Comparison of ENCODE assay signal across 9 cellular contexts in genomic region chrX:8988456-8988855, GRCh38. TPM values are rescaled to one million over a fixed set of nuclear protein-coding genes. Genes with fewer than 3 reads are reported as not detected.
DNase-seq lines count a peak whose midpoint lies in the region; ATAC-seq and TF ChIP-seq lines count a peak whose summit lies in the region.
"Had no signal": no experiment of that assay in that cellular context is flagged by ENCODE, and none has a peak within 500 bp of the region (broad histone marks: within the 10 kb centered on the region; RNA-seq: fewer than 3 reads in every experiment).

No MANE protein-coding gene starts in this region.

- POLR2A ChIA-PET in WTC11 (lab: Charles Lee), result no interaction called here

- DNase-seq in ELF-1 (ENCODE audit: low read depth, low spot score) (peak; percentile 44), T-helper 17 cell (no peak), foreskin fibroblast (peak; percentile 36 to 65), spleen (peak; percentile 60), nephron progenitor cell (no peak), ACHN (no peak), WTC11 (ENCODE audit: low spot score) (no peak), ascending aorta (ENCODE audit: low spot score in 2 of 2) (no peak)

- H3K36me3 Mint-ChIP-seq in T-helper 17 cell (ENCODE audit: low read depth), result no peaks in the 10 kb centered on the region
- no peaks in the 10 kb centered on the region for H3K36me3 Mint-ChIP-seq in nephron progenitor cell (ENCODE audit: low read depth)
- no peaks in the 10 kb centered on the region for H3K36me3 Mint-ChIP-seq in WTC11
- H3K36me3 Mint-ChIP-seq: activated naive CD4-positive, alpha-beta T cell treated with anti-CD3 and anti-CD28 coated beads, Interleukin-2, amount 50 U/mL, for 24 hours had no signal

- no peak for TF ChIP-seq POLR2A in spleen (IDR thresholded peaks at IDR 0.05)

- TF ChIP-seq CTCF in foreskin fibroblast (IDR thresholded peaks at IDR 0.05; ENCODE audit: low read depth, low read length) (no peak), spleen (IDR thresholded peaks at IDR 0.05 in 8 of 11, conservative IDR thresholded peaks at IDR 0.05 in 3 of 11) (no peak), nephron progenitor cell (IDR thresholded peaks at IDR 0.05) (no peak), WTC11 (IDR thresholded peaks at IDR 0.05) (no peak), ascending aorta (IDR thresholded peaks at IDR 0.05) (no peak)

- H3K27me3 Mint-ChIP-seq in T-helper 17 cell (no peaks in the 10 kb centered on the region), nephron progenitor cell (ENCODE audit: low read depth, poor library complexity) (no peaks in the 10 kb centered on the region), WTC11 (ENCODE audit: low read depth) (no peaks in the 10 kb centered on the region)
- H3K27me3 Mint-ChIP-seq: activated naive CD4-positive, alpha-beta T cell treated with anti-CD3 and anti-CD28 coated beads, Interleukin-2, amount 50 U/mL, for 24 hours had no signal

- intact Hi-C loops in spleen (cut with DNase I; ENCODE audit: low total_unique reads), result no loop called here
- intact Hi-C loops in ascending aorta (cut with DNase I), result no loop called here

- H3K27me3 ChIP-seq in spleen (replicated peaks in 1 of 7) (no peaks in the 10 kb centered on the region), ascending aorta (no peaks in the 10 kb centered on the region)

- no peak overlapping the region for H3K4me3 ChIP-seq in foreskin fibroblast (ENCODE audit: low read depth in 1 of 2, low read length in 2 of 2)
- no peak overlapping the region for H3K4me3 ChIP-seq in spleen
- no peak overlapping the region for H3K4me3 ChIP-seq in ascending aorta

- CTCF ChIA-PET in WTC11 (lab: Charles Lee), result no interaction called here

- no peaks in the 10 kb centered on the region for H3K9me3 ChIP-seq in T-helper 17 cell (ENCODE audit: control insufficient read depth, low read length, poor library complexity, severe bottlenecking)
- no peaks in the 10 kb centered on the region for H3K9me3 ChIP-seq in spleen
- H3K9me3 ChIP-seq in ascending aorta, result no peaks in the 10 kb centered on the region

- peaks cover 15% of the 10 kb centered on the region for H3K9me3 Mint-ChIP-seq in nephron progenitor cell
- H3K9me3 Mint-ChIP-seq in WTC11, result no peaks in the 10 kb centered on the region
- H3K9me3 Mint-ChIP-seq: activated naive CD4-positive, alpha-beta T cell treated with anti-CD3 and anti-CD28 coated beads, Interleukin-2, amount 50 U/mL, for 24 hours had no signal

- H3K36me3 ChIP-seq in spleen (no peaks in the 10 kb centered on the region), ascending aorta (no peaks in the 10 kb centered on the region)

- H3K4me3 Mint-ChIP-seq in T-helper 17 cell, result no peak overlapping the region
- H3K4me3 Mint-ChIP-seq in nephron progenitor cell, result no peak overlapping the region
- no peak overlapping the region for H3K4me3 Mint-ChIP-seq in WTC11

- in situ Hi-C loops in ACHN (cut with HindIII; ENCODE audit: low pct_ligation_motif_present, low pct_unique_long_range_greater_than_20kb, low sequenced_read_pairs), result no loop called here

- 71 to 90% (median 79%) methylated on average over 2 to 4 of the region's 4 CpGs for WGBS in spleen, 5 donors

- peak overlapping the region; percentile 83 for H3K27ac Mint-ChIP-seq in T-helper 17 cell
- H3K27ac Mint-ChIP-seq in nephron progenitor cell, result no peak overlapping the region
- no peak overlapping the region for H3K27ac Mint-ChIP-seq in WTC11
- H3K27ac Mint-ChIP-seq: activated naive CD4-positive, alpha-beta T cell treated with anti-CD3 and anti-CD28 coated beads, Interleukin-2, amount 50 U/mL, for 24 hours had no signal

- ATAC-seq in T-helper 17 cell (no peak), WTC11 (no peak)

- peaks cover 6% of the 10 kb centered on the region for H3K4me1 Mint-ChIP-seq in T-helper 17 cell
- peaks cover 6% of the 10 kb centered on the region for H3K4me1 Mint-ChIP-seq in nephron progenitor cell
- H3K4me1 Mint-ChIP-seq in WTC11, result peaks cover 5% of the 10 kb centered on the region

- no peak overlapping the region for H3K27ac ChIP-seq in spleen
- H3K27ac ChIP-seq in ascending aorta, result no peak overlapping the region

- H3K4me1 ChIP-seq in spleen, result no peaks in the 10 kb centered on the region
- H3K4me1 ChIP-seq in ascending aorta, result no peaks in the 10 kb centered on the region

TF ChIP-seq in WTC11, 78 proteins besides CTCF, POLR2A, EP300 and RAD21:
- no peak for TF ChIP-seq SOX15 (CRISPR knock-in tag; IDR thresholded peaks at IDR 0.05)
- TF ChIP-seq USF2 (CRISPR knock-in tag; IDR thresholded peaks at IDR 0.05), result no peak
- no peak for TF ChIP-seq ATF3 (CRISPR knock-in tag; conservative IDR thresholded peaks at IDR 0.05)
- no peak for TF ChIP-seq CREM (CRISPR knock-in tag; IDR thresholded peaks at IDR 0.05)
- no peak for TF ChIP-seq ZNF396 (CRISPR knock-in tag; IDR thresholded peaks at IDR 0.05; ENCODE audit: borderline replicate concordance)
- TF ChIP-seq AR (CRISPR knock-in tag; IDR thresholded peaks at IDR 0.05), result no peak
- TF ChIP-seq NFYB (CRISPR knock-in tag; conservative IDR thresholded peaks at IDR 0.05; ENCODE audit: low read depth), result no peak
- TF ChIP-seq NR2C2 (CRISPR knock-in tag; IDR thresholded peaks at IDR 0.05), result no peak

RNA-seq across cellular contexts. Expression of gene FAM9B, which starts 45.5 kb away (rescaled TPM):
- total RNA-seq in T-helper 17 cell, result not detected
- under 1 TPM in 1 of 7 donors, not detected in 6; 0.28 TPM for total RNA-seq in spleen
- polyA plus RNA-seq in spleen, result under 1 TPM in 1 of 3 donors, not detected in 2; 0.04 TPM
- total RNA-seq in WTC11 (2021), result not detected in 3 replicates
- total RNA-seq in ascending aorta, result not detected

Comparison
In these comparisons a context has a peak if more than half of its experiments do, and no peak if none do; other contexts are left out.
1. DNase-seq: peak in ELF-1 (single experiment), foreskin fibroblast (2 of 2) and spleen (single experiment); none in T-helper 17 cell (0 of 3), nephron progenitor cell (single experiment), ACHN (single experiment), WTC11 (single experiment) and ascending aorta (0 of 2).